In genomic region chr5:167716376-167716775, GRCh38 we compare ENCODE assay signal across 17 cellular contexts.
DNase-seq lines count a peak whose midpoint lies in the region; ATAC-seq and TF ChIP-seq lines count a peak whose summit lies in the region.
"Had no signal": no experiment of that assay in that cellular context is flagged by ENCODE, and none has a peak within 500 bp of the region (broad histone marks: within the 10 kb centered on the region; RNA-seq: fewer than 3 reads in every experiment).

No MANE protein-coding gene starts in this region.

- H3K4me1 Mint-ChIP-seq in mesothelial cell of epicardium = peaks cover 13% of the 10 kb centered on the region
- H3K4me1 Mint-ChIP-seq in activated T-cell treated with anti-CD3 and anti-CD28 coated beads, Interleukin-2, amount 50 U/mL, for 72 hours (ENCODE audit: low read depth) = no peaks in the 10 kb centered on the region
- H3K4me1 Mint-ChIP-seq: CD14-positive monocyte had no signal

- ATAC-seq in activated T-cell treated with anti-CD3 and anti-CD28 coated beads, Interleukin-2, amount 50 U/mL, for 72 hours (replicated peaks in 1 of 2) = no peak
- ATAC-seq: HepG2 had no signal

- TF ChIP-seq CTCF in AG10803 (conservative IDR thresholded peaks at IDR 0.05; ENCODE audit: low read length) (no peak), mesothelial cell of epicardium (IDR thresholded peaks at IDR 0.05; ENCODE audit: unreplicated experiment) (no peak)

- intact Hi-C loops in cardiac septum (cut with DNase I) = no loop called here

- no peak overlapping the region for H3K4me3 ChIP-seq in AG10803 (ENCODE audit: low read length)

- no peaks in the 10 kb centered on the region for H3K36me3 Mint-ChIP-seq in mesothelial cell of epicardium
- no peaks in the 10 kb centered on the region for H3K36me3 Mint-ChIP-seq in activated T-cell treated with anti-CD3 and anti-CD28 coated beads, Interleukin-2, amount 50 U/mL, for 72 hours (ENCODE audit: insufficient read depth in 2 of 2)
- H3K36me3 Mint-ChIP-seq: CD14-positive monocyte had no signal

- no peaks in the 10 kb centered on the region for H3K27me3 Mint-ChIP-seq in mesothelial cell of epicardium (ENCODE audit: low read depth)
- no peaks in the 10 kb centered on the region for H3K27me3 Mint-ChIP-seq in activated T-cell treated with anti-CD3 and anti-CD28 coated beads, Interleukin-2, amount 50 U/mL, for 72 hours (ENCODE audit: low read depth)

- H3K9me3 Mint-ChIP-seq in mesothelial cell of epicardium = no peaks in the 10 kb centered on the region
- H3K9me3 Mint-ChIP-seq in activated T-cell treated with anti-CD3 and anti-CD28 coated beads, Interleukin-2, amount 50 U/mL, for 72 hours = peaks cover 0 to 3% of the 10 kb centered on the region in 2 donors

- peak overlapping the region; percentile 40 for H3K27ac Mint-ChIP-seq in mesothelial cell of epicardium
- H3K27ac Mint-ChIP-seq in activated T-cell treated with anti-CD3 and anti-CD28 coated beads, Interleukin-2, amount 50 U/mL, for 72 hours = no peak overlapping the region
- H3K27ac Mint-ChIP-seq: CD14-positive monocyte had no signal

- DNase-seq in AG10803 (ENCODE audit: low read depth) (peak; percentile 96), H4 (ENCODE audit: low spot score) (peak; percentile 40), astrocyte of the hippocampus (ENCODE audit: low read depth, low spot score) (peak; percentile 74), mesothelial cell of epicardium (ENCODE audit: low spot score in 2 of 2, unreplicated experiment in 2 of 2) (no peak), D341Med (ENCODE audit: low spot score) (no peak), cardiac septum (ENCODE audit: low spot score) (no peak), GF-D8 (lab: John Stamatoyannopoulos, UW) (no peak)
- DNase-seq in activated T-cell treated with anti-CD3 and anti-CD28 coated beads, Interleukin-2, amount 50 U/mL, for 72 hours = no peak
- DNase-seq: COR-L47, H7, MM.1S, NCI-H1930, NCI-H510A, NCI-H82, SHP77 treated with DMSO at 0.1 percent for 48 hours had no signal

- H3K4me3 Mint-ChIP-seq in mesothelial cell of epicardium = no peak overlapping the region
- H3K4me3 Mint-ChIP-seq in activated T-cell treated with anti-CD3 and anti-CD28 coated beads, Interleukin-2, amount 50 U/mL, for 72 hours = no peak overlapping the region
- H3K4me3 Mint-ChIP-seq: CD14-positive monocyte had no signal

Comparison
In these comparisons a context has a peak if more than half of its experiments do, and no peak if none do; other contexts are left out.
1. DNase-seq: peak in AG10803 (single experiment), H4 (single experiment) and astrocyte of the hippocampus (single experiment); none in mesothelial cell of epicardium (0 of 2), D341Med (single experiment), cardiac septum (single experiment), activated T-cell treated with anti-CD3 and anti-CD28 coated beads, Interleukin-2, amount 50 U/mL, for 72 hours (0 of 2) and GF-D8 (single experiment).